ENCODE assay signal across 14 cellular contexts in the genomic region with DNA sequence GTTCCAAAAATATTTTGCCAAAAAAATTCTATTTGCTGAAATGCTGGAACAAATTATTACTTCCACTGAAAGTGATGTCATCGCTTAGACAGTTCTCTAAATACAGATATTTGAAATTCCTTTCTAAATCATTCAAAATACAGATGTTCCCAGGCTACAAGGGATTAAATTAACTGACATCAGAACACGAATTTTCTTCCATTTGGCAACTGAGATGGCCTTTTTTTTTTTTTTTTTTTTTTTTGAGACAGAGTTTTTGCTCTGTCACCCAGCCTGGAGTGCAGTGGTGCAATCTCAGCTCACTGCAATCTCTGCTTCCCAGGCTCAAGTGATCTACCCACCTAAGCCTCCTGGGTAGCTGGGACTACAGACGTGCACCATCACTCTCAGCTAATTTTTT. TPM values are rescaled to one million over a fixed set of nuclear protein-coding genes. Genes with fewer than 3 reads are reported as not detected.
A peak's percentile ranks its signal among the peaks of the same experiment; 100 is the strongest.
DNase-seq lines count a peak whose midpoint lies in the region; ATAC-seq and TF ChIP-seq lines count a peak whose summit lies in the region.
"Had no signal": no experiment of that assay in that cellular context is flagged by ENCODE, and none has a peak within 500 bp of the region (broad histone marks: within the 10 kb centered on the region; RNA-seq: fewer than 3 reads in every experiment).

No MANE protein-coding gene starts in this region.

- H3K4me1 ChIP-seq in A673 (ENCODE audit: insufficient read depth, low read length, poor library complexity, severe bottlenecking): peaks cover 17% of the 10 kb centered on the region
- H3K4me1 ChIP-seq in CD8-positive, alpha-beta memory T cell (ENCODE audit: insufficient read depth, low read length): no peaks in the 10 kb centered on the region

- intact Hi-C loops in A673 (cut with micrococcal nuclease; ENCODE audit: unreplicated experiment): no loop called here
- intact Hi-C loops in activated naive CD4-positive, alpha-beta T cell treated with anti-CD3 and anti-CD28 coated beads for 36 hours (cut with micrococcal nuclease): no loop called here

- H3K9me3 Mint-ChIP-seq in HFFc6: no peaks in the 10 kb centered on the region
- no peaks in the 10 kb centered on the region for H3K9me3 Mint-ChIP-seq in CD8-positive, alpha-beta memory T cell
- no peaks in the 10 kb centered on the region for H3K9me3 Mint-ChIP-seq in activated naive CD4-positive, alpha-beta T cell treated with anti-CD3 and anti-CD28 coated beads for 36 hours
- H3K9me3 Mint-ChIP-seq: activated naive CD8-positive, alpha-beta T cell treated with anti-CD3 and anti-CD28 coated beads, Interleukin-2, amount 50 U/mL, for 24 hours had no signal

- CTCF ChIA-PET in A673 (lab: Charles Lee): interaction anchor here (0.7 kb wide), 1 partner anchor 138 kb away, joined by 5 read pairs; no protein-coding TSS in a partner anchor
- CTCF ChIA-PET in CD8-positive, alpha-beta memory T cell (lab: Charles Lee): interaction anchor here (1.1 kb wide), 1 partner anchor 1143 kb away, joined by 3 read pairs; no protein-coding TSS in a partner anchor
- CTCF ChIA-PET in activated naive CD4-positive, alpha-beta T cell treated with anti-CD3 and anti-CD28 coated beads for 36 hours (lab: Charles Lee): no interaction called here

- peak overlapping the region; percentile 80 for H3K27ac Mint-ChIP-seq in HFFc6
- no peak overlapping the region for H3K27ac Mint-ChIP-seq in CD8-positive, alpha-beta memory T cell
- no peak overlapping the region for H3K27ac Mint-ChIP-seq in activated naive CD4-positive, alpha-beta T cell treated with anti-CD3 and anti-CD28 coated beads for 36 hours
- H3K27ac Mint-ChIP-seq: activated naive CD8-positive, alpha-beta T cell treated with anti-CD3 and anti-CD28 coated beads, Interleukin-2, amount 50 U/mL, for 24 hours had no signal

- H3K36me3 Mint-ChIP-seq in HFFc6 (ENCODE audit: low read depth): peaks cover 22% of the 10 kb centered on the region
- peaks cover 0 to 46% (median 8%) of the 10 kb centered on the region in 3 donors for H3K36me3 Mint-ChIP-seq in CD8-positive, alpha-beta memory T cell
- H3K36me3 Mint-ChIP-seq in activated naive CD4-positive, alpha-beta T cell treated with anti-CD3 and anti-CD28 coated beads for 36 hours (ENCODE audit: low read depth): peaks cover 13% of the 10 kb centered on the region

- DNase-seq in A673 (ENCODE audit: low spot score) (peak; percentile 26), HFFc6 (peak; percentile 80), cardiac fibroblast (ENCODE audit: low read depth in 2 of 2) (peak; percentile 52 to 86), hepatic stellate cell (ENCODE audit: low spot score) (peak; percentile 53), globus pallidus (ENCODE audit: low spot score) (no peak)
- no peak for DNase-seq in CD8-positive, alpha-beta memory T cell
- DNase-seq in activated naive CD4-positive, alpha-beta T cell treated with anti-CD3 and anti-CD28 coated beads for 36 hours: no peak
- DNase-seq: activated CD4-positive, CD25-positive, alpha-beta regulatory T cell treated with anti-CD3 and anti-CD28 coated beads, Interleukin-2, amount 50 U/mL, for 72 hours; activated naive CD8-positive, alpha-beta T cell treated with anti-CD3 and anti-CD28 coated beads, Interleukin-2, amount 50 U/mL, for 24 hours; DMS79; effector CD8-positive, alpha-beta T cell; nucleus accumbens had no signal

- peak overlapping the region; percentile 13; the same call in 1 of the 2 replicates for H3K4me3 Mint-ChIP-seq in HFFc6
- H3K4me3 Mint-ChIP-seq in CD8-positive, alpha-beta memory T cell: no peak overlapping the region
- H3K4me3 Mint-ChIP-seq in activated naive CD4-positive, alpha-beta T cell treated with anti-CD3 and anti-CD28 coated beads for 36 hours: no peak overlapping the region
- H3K4me3 Mint-ChIP-seq: activated naive CD8-positive, alpha-beta T cell treated with anti-CD3 and anti-CD28 coated beads, Interleukin-2, amount 50 U/mL, for 24 hours had no signal

- no peak overlapping the region for H3K27ac ChIP-seq in A673 (ENCODE audit: low read depth, low read length, poor library complexity, severe bottlenecking)
- H3K27ac ChIP-seq in CD8-positive, alpha-beta memory T cell (ENCODE audit: low read depth, low read length): no peak overlapping the region

- peaks cover 3% of the 10 kb centered on the region for H3K36me3 ChIP-seq in A673 (ENCODE audit: insufficient read depth, low read length, poor library complexity, severe bottlenecking)
- H3K36me3 ChIP-seq in CD8-positive, alpha-beta memory T cell (ENCODE audit: insufficient read depth, low read length): peaks cover 5% of the 10 kb centered on the region

- no TSS peak for BruUV-seq in A673 (replicated peaks; lab: Mats Ljungman, UMichigan)

- H3K27me3 ChIP-seq in A673 (replicated peaks; ENCODE audit: insufficient read depth, low read depth, low read length, poor library complexity): no peaks in the 10 kb centered on the region
- no peaks in the 10 kb centered on the region for H3K27me3 ChIP-seq in CD8-positive, alpha-beta memory T cell (ENCODE audit: insufficient read depth, low read length, poor library complexity, severe bottlenecking)

- H3K4me1 Mint-ChIP-seq in HFFc6 (ENCODE audit: low read depth): peaks cover 47% of the 10 kb centered on the region
- no peaks in the 10 kb centered on the region for H3K4me1 Mint-ChIP-seq in CD8-positive, alpha-beta memory T cell
- H3K4me1 Mint-ChIP-seq in activated naive CD4-positive, alpha-beta T cell treated with anti-CD3 and anti-CD28 coated beads for 36 hours (ENCODE audit: low read depth): no peaks in the 10 kb centered on the region

- POLR2A ChIA-PET in A673 (lab: Charles Lee; ENCODE audit: low non-redundant PET): no interaction called here
- POLR2A ChIA-PET in CD8-positive, alpha-beta memory T cell (lab: Charles Lee): no interaction called here

- H3K9me3 ChIP-seq in A673 (ENCODE audit: low read depth, low read length, poor library complexity, severe bottlenecking): no peaks in the 10 kb centered on the region
- H3K9me3 ChIP-seq in CD8-positive, alpha-beta memory T cell (ENCODE audit: low read length): no peaks in the 10 kb centered on the region
- H3K9me3 ChIP-seq: A549 had no signal

- no peak for TF ChIP-seq CTCF in A673 (conservative IDR thresholded peaks at IDR 0.05; ENCODE audit: low read depth, low read length)
- TF ChIP-seq CTCF in HFFc6 (IDR thresholded peaks at IDR 0.05): no peak
- no peak for TF ChIP-seq CTCF in cardiac fibroblast (IDR thresholded peaks at IDR 0.05; ENCODE audit: low read depth, low read length)

- ATAC-seq in HG02798 (IDR thresholded peaks at IDR 0.05; ENCODE audit: poor library complexity, unreplicated experiment): no peak
- ATAC-seq: activated naive CD8-positive, alpha-beta T cell treated with anti-CD3 and anti-CD28 coated beads, Interleukin-2, amount 50 U/mL, for 24 hours had no signal

- H3K4me3 ChIP-seq in A673 (ENCODE audit: low read depth, low read length, poor library complexity, severe bottlenecking) (no peak overlapping the region), cardiac fibroblast (replicated peaks in 1 of 2; ENCODE audit: low read depth in 2 of 2, low read length in 2 of 2) (no peak overlapping the region)
- no peak overlapping the region for H3K4me3 ChIP-seq in CD8-positive, alpha-beta memory T cell (ENCODE audit: low read length)
- H3K4me3 ChIP-seq: A549 had no signal

- H3K27me3 Mint-ChIP-seq in HFFc6 (ENCODE audit: insufficient read depth): no peaks in the 10 kb centered on the region; the same call in 1 of the 2 replicates
- no peaks in the 10 kb centered on the region for H3K27me3 Mint-ChIP-seq in CD8-positive, alpha-beta memory T cell
- no peaks in the 10 kb centered on the region for H3K27me3 Mint-ChIP-seq in activated naive CD4-positive, alpha-beta T cell treated with anti-CD3 and anti-CD28 coated beads for 36 hours (ENCODE audit: low read depth)
- H3K27me3 Mint-ChIP-seq: activated naive CD8-positive, alpha-beta T cell treated with anti-CD3 and anti-CD28 coated beads, Interleukin-2, amount 50 U/mL, for 24 hours had no signal

RNA-seq across cellular contexts. Expression of gene P4HA1, which starts 57.0 kb away (rescaled TPM):
- 31.6 and 36.5 TPM in 2 replicates for total RNA-seq in A673 (2021)
- 100 to 1,000 TPM; 117 to 192 (median 127) TPM for total RNA-seq in HFFc6 (2021; fragmentation: NEBNext Ultra II Directional; extraction: Animal tissue kit (Norgen Biotek cat#: 25700))
- total RNA-seq in CD8-positive, alpha-beta memory T cell: 10 to 100 TPM; 28.7 to 31.9 TPM
- 23.3 TPM for polyA plus RNA-seq in CD8-positive, alpha-beta memory T cell
- 10 to 100 TPM; 15.3 to 15.9 TPM for total RNA-seq in activated naive CD4-positive, alpha-beta T cell treated with anti-CD3 and anti-CD28 coated beads for 36 hours

Comparison
In these comparisons a context has a peak if more than half of its experiments do, and no peak if none do; other contexts are left out.
1. DNase-seq: peak in A673 (single experiment), HFFc6 (single experiment), cardiac fibroblast (2 of 2) and hepatic stellate cell (single experiment); none in globus pallidus (single experiment), CD8-positive, alpha-beta memory T cell (0 of 5) and activated naive CD4-positive, alpha-beta T cell treated with anti-CD3 and anti-CD28 coated beads for 36 hours (single experiment).